ENCODE assay signal across 1 cellular context in the genomic region with DNA sequence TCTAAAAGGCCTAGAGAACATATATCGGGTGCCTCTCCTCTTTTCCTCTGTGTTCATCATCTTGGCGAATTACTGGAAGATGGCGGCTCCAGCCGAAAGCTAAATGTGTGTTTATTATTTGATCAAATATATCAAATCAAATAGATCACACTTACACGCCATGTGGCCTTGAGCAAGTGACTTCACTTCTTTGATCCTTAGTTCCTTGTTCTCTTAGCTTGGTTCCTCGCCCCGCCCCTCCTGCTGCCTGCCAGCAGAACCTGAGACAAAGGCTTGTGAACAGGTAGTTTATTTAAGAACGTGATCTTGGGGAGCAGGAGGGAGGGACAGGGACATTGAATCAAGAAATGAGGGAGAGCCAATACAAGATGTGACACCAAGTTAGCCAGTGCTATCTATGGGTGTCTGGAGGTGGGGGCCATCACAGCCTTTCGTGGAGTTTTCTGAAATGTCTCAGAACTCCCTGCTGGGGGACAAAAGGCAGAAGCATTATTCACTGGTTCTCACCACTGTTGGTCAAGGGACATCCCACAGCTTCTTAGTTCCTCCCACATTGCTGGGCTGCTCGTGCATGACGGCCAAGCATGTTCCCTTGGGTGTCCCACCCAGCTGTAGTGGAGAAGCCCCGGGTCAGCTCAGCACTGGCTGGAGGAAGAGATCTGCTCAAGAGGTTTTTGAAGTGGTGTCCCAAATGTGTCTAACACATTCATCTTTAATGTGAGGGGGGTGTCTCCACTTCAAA.
TF ChIP-seq lines count a peak whose summit lies in the region.

No MANE protein-coding gene starts in this region.

TF ChIP-seq in WTC11, 78 proteins besides CTCF, POLR2A, EP300 and RAD21 (continued from another document):
- TF ChIP-seq AR (CRISPR knock-in tag; IDR thresholded peaks at IDR 0.05) = no peak
- TF ChIP-seq SP1 (CRISPR knock-in tag; conservative IDR thresholded peaks at IDR 0.05) = no peak
- TF ChIP-seq, protein P1, sequence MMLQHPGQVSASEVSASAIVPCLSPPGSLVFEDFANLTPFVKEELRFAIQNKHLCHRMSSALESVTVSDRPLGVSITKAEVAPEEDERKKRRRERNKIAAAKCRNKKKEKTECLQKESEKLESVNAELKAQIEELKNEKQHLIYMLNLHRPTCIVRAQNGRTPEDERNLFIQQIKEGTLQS (CRISPR knock-in tag; conservative IDR thresholded peaks at IDR 0.05) = no peak
